In the genomic region with DNA sequence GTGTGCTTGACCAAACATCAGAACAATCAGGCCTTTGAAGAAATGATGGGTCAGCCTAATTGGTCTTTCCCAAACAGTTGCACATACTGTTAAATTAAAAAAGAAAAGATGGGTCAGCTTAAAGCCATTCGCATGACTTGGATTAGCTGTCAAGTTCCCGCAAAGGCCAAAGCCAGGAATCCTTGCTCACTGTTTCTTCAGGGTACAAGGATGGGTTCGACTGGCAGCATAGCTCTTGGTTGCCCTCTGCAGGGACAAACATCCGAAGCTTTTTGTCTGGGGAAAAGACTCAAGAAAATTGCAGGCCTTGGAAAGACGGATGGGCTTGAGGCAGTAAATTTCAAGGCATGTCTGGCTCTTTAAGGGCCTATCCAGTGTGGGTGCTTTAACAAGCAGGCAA, we compare ENCODE assay signal across 8 cellular contexts.
DNase-seq lines count a peak whose midpoint lies in the region; ATAC-seq and TF ChIP-seq lines count a peak whose summit lies in the region.

No MANE protein-coding gene starts in this region.

- H3K36me3 ChIP-seq in NT2/D1 (ENCODE audit: insufficient read depth, insufficient read length, low read length) (no peaks in the 10 kb centered on the region), parathyroid adenoma (ENCODE audit: control insufficient read depth, insufficient read depth, low read length) (no peaks in the 10 kb centered on the region)

- no peak for ATAC-seq in GM19351 (IDR thresholded peaks at IDR 0.05; ENCODE audit: unreplicated experiment)
- no peak for ATAC-seq in stimulated activated naive B cell treated with anti-CD40 and anti-IgM and Interleukin-4, amounts not matched to agents 10 μg/mL and 1 μg/mL and 100 μg/mL, for 72 hours (replicated peaks)

- no peaks in the 10 kb centered on the region for H3K27me3 Mint-ChIP-seq in stimulated activated naive B cell treated with anti-CD40 and anti-IgM and Interleukin-4, amounts not matched to agents 10 μg/mL and 1 μg/mL and 100 μg/mL, for 72 hours

- H3K9me3 Mint-ChIP-seq in stimulated activated naive B cell treated with anti-CD40 and anti-IgM and Interleukin-4, amounts not matched to agents 10 μg/mL and 1 μg/mL and 100 μg/mL, for 72 hours: peaks cover 0 to 6% of the 10 kb centered on the region in 2 donors

- H3K9me3 ChIP-seq in NT2/D1 (ENCODE audit: insufficient read depth, low read length) (no peaks in the 10 kb centered on the region), parathyroid adenoma (ENCODE audit: control insufficient read depth, low read length) (no peaks in the 10 kb centered on the region)

- no peaks in the 10 kb centered on the region for H3K36me3 Mint-ChIP-seq in stimulated activated naive B cell treated with anti-CD40 and anti-IgM and Interleukin-4, amounts not matched to agents 10 μg/mL and 1 μg/mL and 100 μg/mL, for 72 hours

- no peak overlapping the region for H3K27ac Mint-ChIP-seq in stimulated activated naive B cell treated with anti-CD40 and anti-IgM and Interleukin-4, amounts not matched to agents 10 μg/mL and 1 μg/mL and 100 μg/mL, for 72 hours

- no peak overlapping the region for H3K9ac ChIP-seq in NT2/D1 (ENCODE audit: insufficient read length, low read depth)
- H3K9ac ChIP-seq in parathyroid adenoma: no peak overlapping the region

- H3K4me2 ChIP-seq in parathyroid adenoma (ENCODE audit: low read length): no peak overlapping the region

- H3K4me1 Mint-ChIP-seq in stimulated activated naive B cell treated with anti-CD40 and anti-IgM and Interleukin-4, amounts not matched to agents 10 μg/mL and 1 μg/mL and 100 μg/mL, for 72 hours: no peaks in the 10 kb centered on the region

- H3K4me3 ChIP-seq in NT2/D1 (ENCODE audit: insufficient read length, low read depth) (no peak overlapping the region), fibroblast of pulmonary artery (replicated peaks; ENCODE audit: low read depth, low read length) (no peak overlapping the region), parathyroid adenoma (ENCODE audit: low read depth, low read length) (no peak overlapping the region)

- TF ChIP-seq CTCF in GM12872 (IDR thresholded peaks at IDR 0.05; ENCODE audit: insufficient read depth, low read depth, low read length) (peak; percentile 31; the same call in 1 of the 3 replicates), fibroblast of pulmonary artery (IDR thresholded peaks at IDR 0.05; ENCODE audit: low read length, missing control alignments) (peak; percentile 64), parathyroid adenoma (IDR thresholded peaks at IDR 0.05) (peak; percentile 28)

- no peak overlapping the region for H3K27ac ChIP-seq in parathyroid adenoma

- H3K4me3 Mint-ChIP-seq in stimulated activated naive B cell treated with anti-CD40 and anti-IgM and Interleukin-4, amounts not matched to agents 10 μg/mL and 1 μg/mL and 100 μg/mL, for 72 hours: no peak overlapping the region

- H3K27me3 ChIP-seq in NT2/D1 (ENCODE audit: insufficient read depth, insufficient read length) (no peaks in the 10 kb centered on the region), parathyroid adenoma (ENCODE audit: control insufficient read depth, insufficient read depth, low read length) (no peaks in the 10 kb centered on the region)

- DNase-seq in NT2/D1 (ENCODE audit: low read depth, low spot score) (peak; percentile 57), fibroblast of pulmonary artery (ENCODE audit: low read depth) (peak; percentile 68), KG1 (lab: John Stamatoyannopoulos, UW) (no peak), activated gamma-delta T cell (lab: John Stamatoyannopoulos, UW) (no peak)
- no peak for DNase-seq in stimulated activated naive B cell treated with anti-CD40 and anti-IgM and Interleukin-4, amounts not matched to agents 10 μg/mL and 1 μg/mL and 100 μg/mL, for 72 hours

- H3K4me1 ChIP-seq in NT2/D1 (ENCODE audit: insufficient read depth, insufficient read length) (no peaks in the 10 kb centered on the region), parathyroid adenoma (no peaks in the 10 kb centered on the region)

- H3K79me2 ChIP-seq in parathyroid adenoma: no peaks in the 10 kb centered on the region

- no peak overlapping the region for H2AFZ ChIP-seq in parathyroid adenoma

Comparison
In these comparisons a context has a peak if more than half of its experiments do, and no peak if none do; other contexts are left out.
1. DNase-seq: peak in NT2/D1 (single experiment) and fibroblast of pulmonary artery (single experiment); none in KG1 (single experiment), activated gamma-delta T cell (single experiment) and stimulated activated naive B cell treated with anti-CD40 and anti-IgM and Interleukin-4, amounts not matched to agents 10 μg/mL and 1 μg/mL and 100 μg/mL, for 72 hours (single experiment).
2. Peak in every context shown above with its lines, with median percentiles within 50 percentile points of each other: CTCF ChIP-seq.